Comparison of ENCODE assay signal across 21 cellular contexts in genomic region chr1:197285526-197286217, GRCh38. TPM values are rescaled to one million over a fixed set of nuclear protein-coding genes. Genes with fewer than 3 reads are reported as not detected.
DNase-seq lines count a peak whose midpoint lies in the region; ATAC-seq, FAIRE-seq and TF ChIP-seq lines count a peak whose summit lies in the region.
"Had no signal": no experiment of that assay in that cellular context is flagged by ENCODE, and none has a peak within 500 bp of the region (broad histone marks: within the 10 kb centered on the region; RNA-seq: fewer than 3 reads in every experiment).

No MANE protein-coding gene starts in this region.

- H3K27me3 Mint-ChIP-seq in activated naive CD8-positive, alpha-beta T cell treated with anti-CD3 and anti-CD28 coated beads, Interleukin-2, amount 10 ng/mL, durations not matched to agents 7 days and 5 days = peaks cover 15% of the 10 kb centered on the region
- H3K27me3 Mint-ChIP-seq in activated naive CD8-positive, alpha-beta T cell treated with anti-CD3 and anti-CD28 coated beads for 36 hours = no peaks in the 10 kb centered on the region

- no peak overlapping the region for H3K4me3 ChIP-seq in OCI-LY3 (ENCODE audit: low read length)
- H3K4me3 ChIP-seq in body of pancreas = no peak overlapping the region
- H3K4me3 ChIP-seq: A549, GM23248 had no signal

- H3K4me1 Mint-ChIP-seq in activated naive CD8-positive, alpha-beta T cell treated with anti-CD3 and anti-CD28 coated beads, Interleukin-2, amount 10 ng/mL, durations not matched to agents 7 days and 5 days = peaks cover 18% of the 10 kb centered on the region
- peaks cover 7% of the 10 kb centered on the region for H3K4me1 Mint-ChIP-seq in activated naive CD8-positive, alpha-beta T cell treated with anti-CD3 and anti-CD28 coated beads for 36 hours

- H2AFZ ChIP-seq in OCI-LY3 (ENCODE audit: low read depth, low read length) = no peak overlapping the region
- H2AFZ ChIP-seq: GM23248 had no signal

- FAIRE-seq in urothelium cell line (lab: Jason Lieb, UNC) = no peak
- FAIRE-seq: A549, GM12892 had no signal

- DNase-seq in activated naive CD8-positive, alpha-beta T cell treated with anti-CD3 and anti-CD28 coated beads, Interleukin-2, amount 10 ng/mL, durations not matched to agents 7 days and 5 days = no peak
- DNase-seq in activated naive CD8-positive, alpha-beta T cell treated with anti-CD3 and anti-CD28 coated beads for 36 hours = no peak
- DNase-seq in body of pancreas (peak; percentile 31 to 64 (median 56)), renal cortical epithelial cell (ENCODE audit: low read depth) (peak; percentile 74), NCI-H187 (lab: John Stamatoyannopoulos, UW) (no peak), urothelium cell line (ENCODE audit: low spot score) (no peak), SIG-M5 treated with dmso at 0.1 percent for 504 hours (lab: John Stamatoyannopoulos, UW; ENCODE audit: unreplicated experiment) (no peak)
- DNase-seq: COR-L47, DMS79 treated with DMSO at 0.1 percent for 48 hours, GDM1, GM23248, KBM-7, NCI-H1105, NCI-H187 treated with DMSO at 0.1 percent for 48 hours, NCI-H2171, OCI-M1 had no signal

- ATAC-seq in activated naive CD8-positive, alpha-beta T cell treated with anti-CD3 and anti-CD28 coated beads, Interleukin-2, amount 10 ng/mL, durations not matched to agents 7 days and 5 days (ENCODE audit: low read depth) = peak; percentile 56
- ATAC-seq in body of pancreas = peak; percentile 85
- ATAC-seq: A549 had no signal

- H3K27me3 ChIP-seq in OCI-LY3 (ENCODE audit: low read depth, low read length) = no peaks in the 10 kb centered on the region
- H3K27me3 ChIP-seq in body of pancreas = no peaks in the 10 kb centered on the region

- 42 to 45% methylated on average over 4 of the region's 4 CpGs for WGBS in body of pancreas, 2 donors

- H3K79me2 ChIP-seq in OCI-LY3 (ENCODE audit: low read length) = no peaks in the 10 kb centered on the region

- H3K9me3 Mint-ChIP-seq in activated naive CD8-positive, alpha-beta T cell treated with anti-CD3 and anti-CD28 coated beads, Interleukin-2, amount 10 ng/mL, durations not matched to agents 7 days and 5 days = no peaks in the 10 kb centered on the region
- no peaks in the 10 kb centered on the region for H3K9me3 Mint-ChIP-seq in activated naive CD8-positive, alpha-beta T cell treated with anti-CD3 and anti-CD28 coated beads for 36 hours

- no peak overlapping the region for H3K27ac Mint-ChIP-seq in activated naive CD8-positive, alpha-beta T cell treated with anti-CD3 and anti-CD28 coated beads, Interleukin-2, amount 10 ng/mL, durations not matched to agents 7 days and 5 days
- no peak overlapping the region for H3K27ac Mint-ChIP-seq in activated naive CD8-positive, alpha-beta T cell treated with anti-CD3 and anti-CD28 coated beads for 36 hours

- H4K20me1 ChIP-seq in OCI-LY3 (ENCODE audit: insufficient read depth, low read length) = no peaks in the 10 kb centered on the region

- H3K9me3 ChIP-seq in OCI-LY3 (ENCODE audit: insufficient read depth, low read length) (no peaks in the 10 kb centered on the region), body of pancreas (no peaks in the 10 kb centered on the region)
- H3K9me3 ChIP-seq: A549 had no signal

- H3K9ac ChIP-seq in OCI-LY3 (ENCODE audit: low read length) = no peak overlapping the region
- H3K9ac ChIP-seq: GM23248 had no signal

- H3K4me1 ChIP-seq in OCI-LY3 (ENCODE audit: low read length) (peaks cover 10% of the 10 kb centered on the region), body of pancreas (peaks cover 32% of the 10 kb centered on the region)
- H3K4me1 ChIP-seq: A549 had no signal

- intact Hi-C loops in body of pancreas (cut with DNase I) = no loop called here

- H3K27ac ChIP-seq in OCI-LY3 (ENCODE audit: low read length) = no peak overlapping the region
- H3K27ac ChIP-seq in body of pancreas = peak overlapping the region in 2 of 4 donors; percentile 14 to 69
- H3K27ac ChIP-seq: A549, C4-2B, GM23248, HL-60 had no signal

- H3K36me3 ChIP-seq in OCI-LY3 (replicated peaks; ENCODE audit: low read depth, low read length) (no peaks in the 10 kb centered on the region), body of pancreas (replicated peaks in 1 of 2; ENCODE audit: insufficient read depth in 1 of 2, low read depth in 2 of 2) (no peaks in the 10 kb centered on the region)

- H3K4me3 Mint-ChIP-seq in activated naive CD8-positive, alpha-beta T cell treated with anti-CD3 and anti-CD28 coated beads, Interleukin-2, amount 10 ng/mL, durations not matched to agents 7 days and 5 days = no peak overlapping the region
- H3K4me3 Mint-ChIP-seq in activated naive CD8-positive, alpha-beta T cell treated with anti-CD3 and anti-CD28 coated beads for 36 hours = no peak overlapping the region

- POLR2A ChIA-PET in activated naive CD8-positive, alpha-beta T cell treated with anti-CD3 and anti-CD28 coated beads, Interleukin-2, amount 10 ng/mL, durations not matched to agents 7 days and 5 days (lab: Charles Lee) = no interaction called here

- no peaks in the 10 kb centered on the region for H3K36me3 Mint-ChIP-seq in activated naive CD8-positive, alpha-beta T cell treated with anti-CD3 and anti-CD28 coated beads, Interleukin-2, amount 10 ng/mL, durations not matched to agents 7 days and 5 days
- H3K36me3 Mint-ChIP-seq in activated naive CD8-positive, alpha-beta T cell treated with anti-CD3 and anti-CD28 coated beads for 36 hours = no peaks in the 10 kb centered on the region

- TF ChIP-seq CTCF in OCI-LY3 (IDR thresholded peaks at IDR 0.05; ENCODE audit: low read depth, low read length) (no peak), body of pancreas (IDR thresholded peaks at IDR 0.05) (no peak)

- H3K4me2 ChIP-seq in OCI-LY3 (ENCODE audit: low read length) = peak overlapping the region; percentile 2; the same call in 1 of the 2 replicates
- H3K4me2 ChIP-seq: A549 had no signal

- TF ChIP-seq POLR2A in body of pancreas (IDR thresholded peaks at IDR 0.05) = no peak

RNA-seq across cellular contexts. Expression of gene CRB1, which starts 17.6 kb away (rescaled TPM):
- under 1 TPM in 1 of 2 experiments, not detected in 1; 0.09 TPM for total RNA-seq in activated naive CD8-positive, alpha-beta T cell treated with anti-CD3 and anti-CD28 coated beads, Interleukin-2, amount 10 ng/mL, durations not matched to agents 7 days and 5 days
- not detected for total RNA-seq in activated naive CD8-positive, alpha-beta T cell treated with anti-CD3 and anti-CD28 coated beads for 36 hours
- total RNA-seq in body of pancreas (10 to 100 TPM in 1 of 2 donors, under 1 TPM in 1; 0.26 to 10.2 TPM), renal cortical epithelial cell (0.25 TPM in 1 of 2 replicates, not detected in the other)

Comparison
In these comparisons a context has a peak if more than half of its experiments do, and no peak if none do; other contexts are left out.
1. DNase-seq: peak in body of pancreas (4 of 4) and renal cortical epithelial cell (single experiment); none in activated naive CD8-positive, alpha-beta T cell treated with anti-CD3 and anti-CD28 coated beads, Interleukin-2, amount 10 ng/mL, durations not matched to agents 7 days and 5 days (single experiment), activated naive CD8-positive, alpha-beta T cell treated with anti-CD3 and anti-CD28 coated beads for 36 hours (single experiment), NCI-H187 (0 of 2), urothelium cell line (single experiment) and SIG-M5 treated with dmso at 0.1 percent for 504 hours (single experiment).